In the genomic region with DNA sequence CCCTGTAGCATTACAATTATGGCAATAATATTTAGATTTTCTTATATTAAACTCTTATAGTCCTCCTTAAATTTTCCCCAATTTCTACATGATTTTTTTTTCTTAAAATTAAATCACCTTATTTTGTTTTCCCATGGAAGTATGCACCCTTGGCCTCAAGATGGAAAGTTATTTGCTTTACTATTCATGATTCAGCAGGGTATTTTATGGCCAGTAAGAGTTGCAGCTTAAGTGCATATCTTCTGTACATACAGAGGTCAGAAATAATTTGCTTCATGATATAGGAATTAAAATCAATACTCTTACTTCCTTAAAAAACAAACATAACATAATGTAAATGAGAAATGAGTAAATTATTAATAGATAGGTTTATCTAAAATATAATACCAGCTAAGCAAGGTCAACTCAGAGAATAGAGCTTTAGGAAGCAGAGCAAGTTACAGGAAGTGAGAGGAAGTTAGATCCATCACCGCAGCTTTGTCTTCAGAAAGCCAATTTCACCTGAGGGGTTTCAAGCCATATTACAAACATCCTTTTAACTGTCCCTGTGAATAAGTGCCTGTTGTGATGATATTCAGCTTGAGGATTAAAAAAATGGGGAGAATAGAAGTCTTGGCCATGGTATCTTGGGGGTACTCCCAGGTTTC, we compare ENCODE assay signal across 26 cellular contexts. TPM values are rescaled to one million over a fixed set of nuclear protein-coding genes. Genes with fewer than 3 reads are reported as not detected.
DNase-seq lines count a peak whose midpoint lies in the region; ATAC-seq, FAIRE-seq and TF ChIP-seq lines count a peak whose summit lies in the region.
"Had no signal": no experiment of that assay in that cellular context is flagged by ENCODE, and none has a peak within 500 bp of the region (broad histone marks: within the 10 kb centered on the region; RNA-seq: fewer than 3 reads in every experiment).

No MANE protein-coding gene starts in this region.

- H2AK5ac ChIP-seq in mesendoderm (ENCODE audit: low read length): no peak overlapping the region

- H4K20me1 ChIP-seq in GM23338 (replicated peaks; ENCODE audit: insufficient read depth) (no peaks in the 10 kb centered on the region), OCI-LY3 (ENCODE audit: insufficient read depth, low read length) (no peaks in the 10 kb centered on the region)
- H4K20me1 ChIP-seq: BLaER1 had no signal

- H3K79me2 ChIP-seq in GM23338 (replicated peaks; ENCODE audit: insufficient read depth): no peaks in the 10 kb centered on the region
- H3K79me2 ChIP-seq in OCI-LY3 (ENCODE audit: low read length): no peaks in the 10 kb centered on the region
- no peaks in the 10 kb centered on the region for H3K79me2 ChIP-seq in mesendoderm (ENCODE audit: control insufficient read depth, insufficient read depth, low read length)

- no peaks in the 10 kb centered on the region for H3K9me2 ChIP-seq in GM23338 (ENCODE audit: insufficient read depth)

- no peak overlapping the region for H3K23ac ChIP-seq in mesendoderm (ENCODE audit: low read length)

- H4K5ac ChIP-seq in mesendoderm (ENCODE audit: low read length): no peak overlapping the region

- WGBS in mesendoderm (ENCODE audit: extremely low coverage, insufficient coverage, low lambda C conversion rate): no CpG with 5 or more reads among the region's 1 CpG
- 50 to 73% (median 56%) methylated on average over 1 of the region's 1 CpG for WGBS in small intestine, 3 donors

- DNase-seq in GM23338 (ENCODE audit: low spot score) (no peak), mesendoderm (no peak), small intestine (peak; percentile 17), T1000 (lab: John Stamatoyannopoulos, UW) (no peak), osteocyte (ENCODE audit: extremely low spot score, unreplicated experiment) (no peak), NAMALWA (ENCODE audit: low spot score) (no peak)
- DNase-seq: 8988T; ACHN; BE2C; C1 segment of cervical spinal cord; CD4-positive, alpha-beta memory T cell; CD4-positive, CD25-positive, alpha-beta regulatory T cell; CD8-positive, alpha-beta memory T cell; COR-L47; DMS79 treated with DMSO at 0.1 percent for 48 hours; GF-D8 had no signal

- H3K4me2 ChIP-seq in GM23338: no peak overlapping the region
- H3K4me2 ChIP-seq in OCI-LY3 (ENCODE audit: low read length): no peak overlapping the region
- H3K4me2 ChIP-seq in mesendoderm (ENCODE audit: low read length): no peak overlapping the region
- H3K4me2 ChIP-seq: BLaER1 had no signal

- H2AFZ ChIP-seq in GM23338: 0 out of 2 replicates have a peak overlapping the region, but pooled peaks have one; percentile 2
- 0 out of 2 replicates have a peak overlapping the region, but pooled peaks have one; percentile 46 for H2AFZ ChIP-seq in OCI-LY3 (ENCODE audit: low read depth, low read length)

- no peak overlapping the region for H3K27ac Mint-ChIP-seq in GM23338
- no peak overlapping the region for H3K27ac Mint-ChIP-seq in osteocyte (ENCODE audit: unreplicated experiment)
- H3K27ac Mint-ChIP-seq: CD14-positive monocyte; CD4-positive, alpha-beta memory T cell; CD4-positive, CD25-positive, alpha-beta regulatory T cell; CD8-positive, alpha-beta memory T cell had no signal

- H3K4me3 Mint-ChIP-seq in GM23338: no peak overlapping the region
- no peak overlapping the region for H3K4me3 Mint-ChIP-seq in osteocyte (ENCODE audit: unreplicated experiment)
- H3K4me3 Mint-ChIP-seq: CD14-positive monocyte; CD4-positive, alpha-beta memory T cell; CD4-positive, CD25-positive, alpha-beta regulatory T cell; CD8-positive, alpha-beta memory T cell had no signal

- H4K8ac ChIP-seq in mesendoderm (ENCODE audit: low read depth, low read length): no peak overlapping the region

- peaks cover 31% of the 10 kb centered on the region for H3K4me1 ChIP-seq in GM23338 (ENCODE audit: insufficient read depth)
- H3K4me1 ChIP-seq in OCI-LY3 (ENCODE audit: low read length): no peaks in the 10 kb centered on the region
- no peaks in the 10 kb centered on the region for H3K4me1 ChIP-seq in mesendoderm (ENCODE audit: control insufficient read depth, low read depth, low read length)
- H3K4me1 ChIP-seq in small intestine (ENCODE audit: control insufficient read depth in 2 of 2, insufficient read depth in 1 of 2, low read depth in 1 of 2, low read length in 1 of 2): no peaks in the 10 kb centered on the region
- H3K4me1 ChIP-seq: BE2C, BLaER1 had no signal

- no peaks in the 10 kb centered on the region; the same call in 2 of the 3 replicates for H3K36me3 Mint-ChIP-seq in GM23338 (ENCODE audit: low read depth)
- H3K36me3 Mint-ChIP-seq in osteocyte (ENCODE audit: unreplicated experiment): no peaks in the 10 kb centered on the region
- H3K36me3 Mint-ChIP-seq: CD14-positive monocyte; CD4-positive, alpha-beta memory T cell; CD4-positive, CD25-positive, alpha-beta regulatory T cell; CD8-positive, alpha-beta memory T cell had no signal

- no peaks in the 10 kb centered on the region for H3F3A ChIP-seq in GM23338 (replicated peaks; ENCODE audit: low read depth)

- H3K4me3 ChIP-seq in GM23338 (no peak overlapping the region), OCI-LY3 (ENCODE audit: low read length) (no peak overlapping the region), mesendoderm (ENCODE audit: low read length) (no peak overlapping the region), small intestine (ENCODE audit: low read depth in 1 of 2, low read length in 2 of 2) (no peak overlapping the region)
- H3K4me3 ChIP-seq: BLaER1 had no signal

- H3K4me1 Mint-ChIP-seq in GM23338 (peaks cover 34% of the 10 kb centered on the region), osteocyte (ENCODE audit: unreplicated experiment) (peaks cover 15% of the 10 kb centered on the region)
- H3K4me1 Mint-ChIP-seq: CD14-positive monocyte; CD4-positive, alpha-beta memory T cell; CD4-positive, CD25-positive, alpha-beta regulatory T cell; CD8-positive, alpha-beta memory T cell had no signal

- H2BK120ac ChIP-seq in mesendoderm (ENCODE audit: low read depth, low read length): no peak overlapping the region

- no peak for TF ChIP-seq CTCF in GM23338 (conservative IDR thresholded peaks at IDR 0.05; ENCODE audit: low read depth in 2 of 2)
- TF ChIP-seq CTCF in OCI-LY3 (IDR thresholded peaks at IDR 0.05; ENCODE audit: low read depth, low read length): no peak
- no peak for TF ChIP-seq CTCF in osteocyte (IDR thresholded peaks at IDR 0.05)

- no peak overlapping the region for H2BK5ac ChIP-seq in mesendoderm (ENCODE audit: low read length)

- H3K27me3 ChIP-seq in GM23338 (ENCODE audit: insufficient read depth) (no peaks in the 10 kb centered on the region), OCI-LY3 (ENCODE audit: low read depth, low read length) (no peaks in the 10 kb centered on the region), mesendoderm (ENCODE audit: insufficient read depth, low read length, poor library complexity) (no peaks in the 10 kb centered on the region), small intestine (ENCODE audit: control insufficient read depth in 2 of 2, insufficient read depth in 2 of 2, low read length in 2 of 2) (no peaks in the 10 kb centered on the region)
- H3K27me3 ChIP-seq: BE2C, BLaER1 had no signal

- H2BK15ac ChIP-seq in mesendoderm (replicated peaks; ENCODE audit: low read depth): peak overlapping the region; percentile 36

- peak overlapping the region; percentile 51 for H3K18ac ChIP-seq in mesendoderm (ENCODE audit: low read length)

- H3K9me3 Mint-ChIP-seq in GM23338 (no peaks in the 10 kb centered on the region), osteocyte (ENCODE audit: unreplicated experiment) (no peaks in the 10 kb centered on the region)

- H3K4ac ChIP-seq in mesendoderm (ENCODE audit: low read depth, low read length): no peak overlapping the region

- H3K79me1 ChIP-seq in mesendoderm (ENCODE audit: low read length): no peaks in the 10 kb centered on the region

- no peak overlapping the region for H3K56ac ChIP-seq in mesendoderm (ENCODE audit: low read length)

- FAIRE-seq in small intestine (lab: Jason Lieb, UNC): no peak
- FAIRE-seq: A204.1, D721Med, G401.6, GM12891 had no signal

- H3K36me3 ChIP-seq in GM23338 (ENCODE audit: insufficient read depth) (no peaks in the 10 kb centered on the region), OCI-LY3 (replicated peaks; ENCODE audit: low read depth, low read length) (no peaks in the 10 kb centered on the region), mesendoderm (ENCODE audit: control insufficient read depth, insufficient read depth, low read length) (no peaks in the 10 kb centered on the region), small intestine (ENCODE audit: control insufficient read depth in 2 of 2, insufficient read depth in 2 of 2, low read length in 2 of 2) (no peaks in the 10 kb centered on the region)
- H3K36me3 ChIP-seq: BE2C, BLaER1 had no signal

- H3K9ac ChIP-seq in OCI-LY3 (ENCODE audit: low read length) (no peak overlapping the region), mesendoderm (ENCODE audit: low read length) (no peak overlapping the region)
- H3K9ac ChIP-seq: BLaER1 had no signal

- H3K27me3 Mint-ChIP-seq in GM23338 (ENCODE audit: insufficient read depth, low read depth, poor library complexity) (peaks cover 3% of the 10 kb centered on the region), osteocyte (ENCODE audit: unreplicated experiment) (no peaks in the 10 kb centered on the region)
- H3K27me3 Mint-ChIP-seq: CD4-positive, alpha-beta memory T cell; CD4-positive, CD25-positive, alpha-beta regulatory T cell; CD8-positive, alpha-beta memory T cell had no signal

- H3K9me3 ChIP-seq in OCI-LY3 (ENCODE audit: insufficient read depth, low read length) (no peaks in the 10 kb centered on the region), small intestine (ENCODE audit: control insufficient read depth, low read depth) (no peaks in the 10 kb centered on the region)
- H3K9me3 ChIP-seq: BE2C, BLaER1 had no signal

- ATAC-seq in GM23338: no peak
- ATAC-seq in HG03520 (IDR thresholded peaks at IDR 0.05; ENCODE audit: unreplicated experiment): no peak

- H3K27ac ChIP-seq in GM23338 (ENCODE audit: low read depth) (no peak overlapping the region), OCI-LY3 (ENCODE audit: low read length) (no peak overlapping the region), mesendoderm (ENCODE audit: low read depth, low read length) (no peak overlapping the region), small intestine (ENCODE audit: low read depth in 1 of 2, low read length in 1 of 2) (no peak overlapping the region)
- H3K27ac ChIP-seq: BLaER1 had no signal

TF ChIP-seq in GM23338, 12 proteins besides CTCF, POLR2A, EP300 and RAD21 (continues in another document):
- TF ChIP-seq ZNF331 (CRISPR knock-in tag; IDR thresholded peaks at IDR 0.05; ENCODE audit: low read depth): no peak

RNA-seq across cellular contexts. Expression of gene HS3ST5, which starts 24.6 kb away (rescaled TPM):
- total RNA-seq in GM23338 (2014; rRNA removed; shearing (Covaris generic)): 3.5 and 3.8 TPM in 2 replicates
- 2.8 and 2.9 TPM in 2 replicates for polyA plus RNA-seq in GM23338 (2016; fragmentation: Nextera tagmentation; extraction: Ambion mirVana)
- 2.4 TPM for polyA plus RNA-seq in mesendoderm (2013, experiment 1 of 2)
- polyA plus RNA-seq in mesendoderm (2013, experiment 2 of 2): 2.3 TPM
- polyA plus RNA-seq in small intestine: under 1 TPM in 1 of 3 donors, not detected in 2; 0.92 TPM
- total RNA-seq in osteocyte: 0.11 TPM in 1 of 2 replicates, not detected in the other
- total RNA-seq: A673; CD4-positive, alpha-beta memory T cell; CD4-positive, CD25-positive, alpha-beta regulatory T cell; CD8-positive, alpha-beta memory T cell had no signal
- polyA plus RNA-seq: AG04450; CD14-positive monocyte; CD4-positive, alpha-beta memory T cell; CD4-positive, CD25-positive, alpha-beta regulatory T cell; CD8-positive, alpha-beta memory T cell had no signal
